10 cellular contexts compared by ENCODE assay signal in the genomic region with DNA sequence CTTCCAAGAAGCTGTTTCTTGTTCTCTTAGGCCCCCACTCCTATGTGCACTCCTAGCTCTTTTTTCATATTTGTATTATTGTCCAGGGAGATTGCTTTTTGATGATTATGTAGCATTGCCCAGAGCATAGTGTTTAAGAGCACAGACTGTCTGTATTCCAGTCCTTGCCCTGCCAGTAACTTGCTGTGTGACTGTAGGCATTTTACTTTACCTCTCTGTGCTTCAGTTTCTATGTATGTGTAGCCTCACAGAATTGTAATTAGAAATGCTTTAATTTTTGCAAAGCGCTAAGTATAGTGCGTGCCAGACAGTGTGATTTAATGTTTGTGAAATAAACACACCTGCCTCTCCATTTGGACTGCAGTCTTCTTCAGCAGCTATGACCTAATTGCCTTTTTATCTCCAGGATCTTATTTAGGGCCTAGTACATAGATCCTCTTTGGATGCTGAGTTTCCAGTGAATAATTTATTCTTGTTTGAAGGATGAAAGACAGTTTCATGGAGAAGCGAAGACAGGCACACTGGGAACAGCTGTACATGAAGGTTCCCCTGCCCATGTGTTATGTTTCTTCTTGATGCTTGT. TPM values are rescaled to one million over a fixed set of nuclear protein-coding genes. Genes with fewer than 3 reads are reported as not detected.
DNase-seq lines count a peak whose midpoint lies in the region; ATAC-seq and TF ChIP-seq lines count a peak whose summit lies in the region.
"Had no signal": no experiment of that assay in that cellular context is flagged by ENCODE, and none has a peak within 500 bp of the region (broad histone marks: within the 10 kb centered on the region; RNA-seq: fewer than 3 reads in every experiment).

No MANE protein-coding gene starts in this region.

- H3K36me3 ChIP-seq in CD8-positive, alpha-beta T cell (ENCODE audit: insufficient read depth, low read length) = peaks cover 6% of the 10 kb centered on the region
- no peaks in the 10 kb centered on the region for H3K36me3 ChIP-seq in MM.1S (replicated peaks; ENCODE audit: insufficient read depth, low read length)

- peak overlapping the region; percentile 98 for H3K4me3 Mint-ChIP-seq in CD8-positive, alpha-beta T cell
- peak overlapping the region; percentile 99 for H3K4me3 Mint-ChIP-seq in neural crest cell

- peaks cover 10% of the 10 kb centered on the region for H3K4me1 ChIP-seq in CD8-positive, alpha-beta T cell (ENCODE audit: insufficient read depth, low read length)
- H3K4me1 ChIP-seq in MM.1S (ENCODE audit: low read length) = peaks cover 3% of the 10 kb centered on the region; the same call in 1 of the 2 replicates

- no peak overlapping the region for H3K9ac ChIP-seq in MM.1S (ENCODE audit: low read length)

- no peaks in the 10 kb centered on the region for H3K9me3 ChIP-seq in CD8-positive, alpha-beta T cell (ENCODE audit: low read length)
- H3K9me3 ChIP-seq in MM.1S (replicated peaks; ENCODE audit: insufficient read depth, low read length) = no peaks in the 10 kb centered on the region

- CTCF ChIA-PET in CD8-positive, alpha-beta T cell (lab: Charles Lee) = interaction anchor here (2.5 kb wide), 1 partner anchor 34 kb away, joined by 11 read pairs; no protein-coding TSS in a partner anchor

- peak overlapping the region; percentile 76 for H3K27ac Mint-ChIP-seq in CD8-positive, alpha-beta T cell
- no peak overlapping the region for H3K27ac Mint-ChIP-seq in neural crest cell (ENCODE audit: unreplicated experiment)

- TF ChIP-seq CTCF in CD8-positive, alpha-beta T cell (IDR thresholded peaks at IDR 0.05) = no peak
- no peak for TF ChIP-seq CTCF in MM.1S (IDR thresholded peaks at IDR 0.05; ENCODE audit: low read length)
- no peak for TF ChIP-seq CTCF in coronary artery (IDR thresholded peaks at IDR 0.05)
- TF ChIP-seq CTCF in neural crest cell (conservative IDR thresholded peaks at IDR 0.05) = no peak

- no peaks in the 10 kb centered on the region for H4K20me1 ChIP-seq in MM.1S (ENCODE audit: insufficient read depth, low read length)

- peaks cover 21% of the 10 kb centered on the region for H3K36me3 Mint-ChIP-seq in CD8-positive, alpha-beta T cell
- H3K36me3 Mint-ChIP-seq in neural crest cell (ENCODE audit: low read depth) = peaks cover 3% of the 10 kb centered on the region

- H3K79me2 ChIP-seq in MM.1S (ENCODE audit: low read length) = peaks cover 63% of the 10 kb centered on the region

- peak overlapping the region; percentile 99; the same call in 1 of the 2 replicates for H3K4me2 ChIP-seq in MM.1S (ENCODE audit: low read depth, low read length)

- no peaks in the 10 kb centered on the region for H3K27me3 Mint-ChIP-seq in CD8-positive, alpha-beta T cell (ENCODE audit: low read depth)
- H3K27me3 Mint-ChIP-seq in neural crest cell (ENCODE audit: low read depth) = no peaks in the 10 kb centered on the region

- no peaks in the 10 kb centered on the region for H3K9me2 ChIP-seq in MM.1S (replicated peaks; ENCODE audit: insufficient read depth, low read length)

- H3F3A ChIP-seq in MM.1S (ENCODE audit: insufficient read depth, low read length) = no peaks in the 10 kb centered on the region

- H3K27me3 ChIP-seq in CD8-positive, alpha-beta T cell (ENCODE audit: insufficient read depth, low read length) = no peaks in the 10 kb centered on the region
- H3K27me3 ChIP-seq in MM.1S (replicated peaks; ENCODE audit: insufficient read depth, low read length) = no peaks in the 10 kb centered on the region

- no peak for DNase-seq in CD8-positive, alpha-beta T cell
- DNase-seq in MM.1S (no peak), coronary artery (ENCODE audit: low spot score) (no peak), neural crest cell (ENCODE audit: low read depth, low spot score) (no peak), middle frontal gyrus (ENCODE audit: extremely low spot score, low spot score) (no peak), COLO668 (lab: John Stamatoyannopoulos, UW; ENCODE audit: unreplicated experiment) (no peak)
- DNase-seq: NCI-H2171; stimulated activated CD4-positive, alpha-beta T cell treated with anti-CD3 and anti-CD28 coated beads, Interleukin-4, amount 100 ng/mL, for 4 hours had no signal

- H2AFZ ChIP-seq in MM.1S (ENCODE audit: low read length) = no peak overlapping the region

- ATAC-seq in CD8-positive, alpha-beta T cell = no peak
- ATAC-seq in HG02870 (IDR thresholded peaks at IDR 0.05; ENCODE audit: unreplicated experiment) (no peak), GM19397 (IDR thresholded peaks at IDR 0.05; ENCODE audit: unreplicated experiment) (no peak)

- POLR2A ChIA-PET in CD8-positive, alpha-beta T cell (lab: Charles Lee) = interaction anchor here (1.5 to 5.0 kb wide), 2 partner anchors 10 to 21 kb away, joined by 4 to 51 read pairs; partner anchors contain the start of gene MCMBP

- intact Hi-C loops in CD8-positive, alpha-beta T cell (cut with DNase I, micrococcal nuclease) = loop anchor here in 1 of 2 experiments (5.0 to 10.0 kb wide), 5 partner anchors 167 to 1849 kb away; partner anchors contain the start of genes CACUL1, INPP5F and RAB11FIP2

- H3K9me3 Mint-ChIP-seq in CD8-positive, alpha-beta T cell = no peaks in the 10 kb centered on the region
- peaks cover 5% of the 10 kb centered on the region for H3K9me3 Mint-ChIP-seq in neural crest cell

- H3K27ac ChIP-seq in CD8-positive, alpha-beta T cell (ENCODE audit: low read depth, low read length) = no peak overlapping the region
- H3K27ac ChIP-seq in MM.1S (ENCODE audit: low read length) (no peak overlapping the region), coronary artery (peak overlapping the region in 1 of 2 donors; percentile 79)

- no peak overlapping the region for H3K4me3 ChIP-seq in CD8-positive, alpha-beta T cell (ENCODE audit: low read depth, low read length)
- H3K4me3 ChIP-seq in MM.1S (ENCODE audit: low read length) (no peak overlapping the region), coronary artery (peak overlapping the region; percentile 99)

- peaks cover 56% of the 10 kb centered on the region for H3K4me1 Mint-ChIP-seq in CD8-positive, alpha-beta T cell (ENCODE audit: low read depth)
- peaks cover 35% of the 10 kb centered on the region for H3K4me1 Mint-ChIP-seq in neural crest cell

RNA-seq across cellular contexts. Expression of gene SEC23IP, which starts 1.4 kb away (rescaled TPM):
- total RNA-seq in CD8-positive, alpha-beta T cell = 10 to 100 TPM; 16.2 to 19.8 TPM
- total RNA-seq in neural crest cell = 80.2 and 86.2 TPM in 2 replicates

RNA-seq across cellular contexts. Expression of gene MCMBP, which starts 21.3 kb away (rescaled TPM):
- 10 to 100 TPM; 21.0 to 21.2 TPM for total RNA-seq in CD8-positive, alpha-beta T cell
- total RNA-seq in neural crest cell = 93.3 and 94.9 TPM in 2 replicates
